Comparison of ENCODE assay signal across 13 cellular contexts in the genomic region with DNA sequence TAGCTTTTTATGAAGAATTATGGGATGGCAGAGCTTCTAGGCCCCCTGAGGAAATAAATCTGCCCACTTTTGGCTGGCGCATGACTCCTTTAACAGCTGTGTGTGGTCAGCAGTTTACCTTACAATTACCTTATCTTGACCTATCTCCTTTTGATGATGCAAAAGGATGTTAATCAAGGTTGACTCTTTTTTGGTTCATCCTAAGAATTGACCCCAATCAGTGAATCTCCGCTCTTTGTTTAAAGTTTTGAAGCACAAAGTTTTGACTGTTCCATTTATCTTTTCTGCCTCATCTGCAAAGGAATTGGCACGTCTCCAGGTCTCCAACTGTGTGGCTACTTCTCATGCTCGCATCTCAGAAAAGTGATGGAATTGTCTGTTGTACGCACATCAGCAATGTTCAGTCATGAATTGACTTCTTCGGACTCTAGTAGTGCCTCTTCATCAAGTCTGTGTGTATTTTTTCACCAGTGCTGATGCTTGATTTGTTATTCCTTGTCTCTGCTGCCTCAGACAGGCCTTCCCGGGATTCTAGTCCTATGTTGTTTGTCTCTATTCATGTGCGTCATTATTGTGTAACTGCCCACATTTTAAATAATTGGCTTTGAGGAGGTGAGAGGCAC.
DNase-seq lines count a peak whose midpoint lies in the region; ATAC-seq and TF ChIP-seq lines count a peak whose summit lies in the region.
"Had no signal": no experiment of that assay in that cellular context is flagged by ENCODE, and none has a peak within 500 bp of the region (broad histone marks: within the 10 kb centered on the region; RNA-seq: fewer than 3 reads in every experiment).

No MANE protein-coding gene starts in this region.

- H3K4me3 ChIP-seq in GM23248, result no peak overlapping the region
- no peak overlapping the region for H3K4me3 ChIP-seq in SJSA1
- H3K4me3 ChIP-seq in fibroblast of villous mesenchyme (ENCODE audit: low read depth, low read length), result no peak overlapping the region
- H3K4me3 ChIP-seq: gastroesophageal sphincter had no signal

- no peak overlapping the region for H3K9ac ChIP-seq in GM23248

- no peak overlapping the region for H3K4me3 Mint-ChIP-seq in endothelial cell (ENCODE audit: unreplicated experiment)

- H3K27ac Mint-ChIP-seq in endothelial cell (ENCODE audit: unreplicated experiment), result no peak overlapping the region

- H2AFZ ChIP-seq in GM23248, result no peak overlapping the region

- H3K9me3 Mint-ChIP-seq in endothelial cell (ENCODE audit: unreplicated experiment), result no peaks in the 10 kb centered on the region

- no peaks in the 10 kb centered on the region for H3K36me3 Mint-ChIP-seq in endothelial cell (ENCODE audit: low read depth, unreplicated experiment)

- peaks cover 3% of the 10 kb centered on the region for H3K4me1 Mint-ChIP-seq in endothelial cell (ENCODE audit: unreplicated experiment)

- H3K36me3 ChIP-seq in GM23248 (ENCODE audit: low read depth) (no peaks in the 10 kb centered on the region), SJSA1 (no peaks in the 10 kb centered on the region)
- H3K36me3 ChIP-seq: gastroesophageal sphincter had no signal

- in situ Hi-C loops in GM23248 (cut with MboI), result no loop called here

- no peak for TF ChIP-seq CTCF in fibroblast of villous mesenchyme (IDR thresholded peaks at IDR 0.05; ENCODE audit: insufficient read depth, low read depth, low read length)
- TF ChIP-seq CTCF in endothelial cell (IDR thresholded peaks at IDR 0.05; ENCODE audit: unreplicated experiment), result no peak

- ATAC-seq in sciatic nerve (peak; percentile 65), GM21825 (IDR thresholded peaks at IDR 0.05; ENCODE audit: unreplicated experiment) (no peak)
- ATAC-seq: gastroesophageal sphincter had no signal

- H3K27ac ChIP-seq in GM23248, result no peak overlapping the region
- H3K27ac ChIP-seq in SJSA1, result peak overlapping the region; percentile 74
- H3K27ac ChIP-seq: gastroesophageal sphincter had no signal

- no peaks in the 10 kb centered on the region for H3K27me3 Mint-ChIP-seq in endothelial cell (ENCODE audit: unreplicated experiment)

- H4K20me1 ChIP-seq in GM23248 (ENCODE audit: insufficient read depth), result no peaks in the 10 kb centered on the region

- H3K4me2 ChIP-seq in GM23248 (ENCODE audit: unreplicated experiment), result no peak overlapping the region

- no peaks in the 10 kb centered on the region for H3K9me3 ChIP-seq in GM23248 (ENCODE audit: low read depth)
- no peaks in the 10 kb centered on the region for H3K9me3 ChIP-seq in SJSA1 (replicated peaks)
- H3K9me3 ChIP-seq: gastroesophageal sphincter had no signal

- peaks cover 21% of the 10 kb centered on the region for H3K4me1 ChIP-seq in GM23248 (ENCODE audit: insufficient read depth)
- H3K4me1 ChIP-seq in SJSA1 (replicated peaks), result peaks cover 60% of the 10 kb centered on the region

- H3K27me3 ChIP-seq in GM23248 (replicated peaks; ENCODE audit: insufficient read depth), result no peaks in the 10 kb centered on the region
- H3K27me3 ChIP-seq in SJSA1 (replicated peaks), result no peaks in the 10 kb centered on the region
- H3K27me3 ChIP-seq: gastroesophageal sphincter had no signal

- no peaks in the 10 kb centered on the region for H3K79me2 ChIP-seq in GM23248 (ENCODE audit: insufficient read depth)

- H3F3A ChIP-seq in GM23248 (ENCODE audit: insufficient read depth), result peaks cover 27% of the 10 kb centered on the region

- WGBS in GM23248 (ENCODE audit: low coverage in 1 of 2, low lambda C conversion rate in 2 of 2, missing lambda C conversion rate in 2 of 2), 2 experiments, result 63 to 65% methylated on average over 8 of the region's 8 CpGs

- no peaks in the 10 kb centered on the region for H3K9me2 ChIP-seq in GM23248 (ENCODE audit: insufficient read depth)

- intact Hi-C loops in sciatic nerve (cut with DNase I), result no loop called here

- DNase-seq in GM23248 (peak; percentile 50), SJSA1 (ENCODE audit: low read depth in 1 of 2, low spot score in 2 of 2) (peak; percentile 63 to 78), fibroblast of villous mesenchyme (ENCODE audit: low read depth) (peak; percentile 85), sciatic nerve (ENCODE audit: low spot score) (no peak), endothelial cell (ENCODE audit: low spot score) (no peak), 8988T (no peak), amniotic stem cell (lab: John Stamatoyannopoulos, UW) (no peak)
- DNase-seq: activated CD8-positive, alpha-beta memory T cell treated with anti-CD3 and anti-CD28 coated beads for 24 hours; NCI-H187; SHP77; small intestine had no signal

Comparison
In these comparisons a context has a peak if more than half of its experiments do, and no peak if none do; other contexts are left out.
1. DNase-seq: peak in GM23248 (single experiment), SJSA1 (2 of 2) and fibroblast of villous mesenchyme (single experiment); none in sciatic nerve (single experiment), endothelial cell (single experiment), 8988T (single experiment) and amniotic stem cell (single experiment).